30 cellular contexts compared by ENCODE assay signal in genomic region chr1:97986041-97987005, GRCh38.
A peak's percentile ranks its signal among the peaks of the same experiment; 100 is the strongest.
DNase-seq lines count a peak whose midpoint lies in the region; ATAC-seq, FAIRE-seq and TF ChIP-seq lines count a peak whose summit lies in the region.
"Had no signal": no experiment of that assay in that cellular context is flagged by ENCODE, and none has a peak within 500 bp of the region (broad histone marks: within the 10 kb centered on the region; RNA-seq: fewer than 3 reads in every experiment).

No MANE protein-coding gene starts in this region.

- FAIRE-seq in H54 (lab: Jason Lieb, UNC), result peak; percentile 30
- FAIRE-seq: colon, GM12892, small intestine had no signal

- no peaks in the 10 kb centered on the region for H3K4me1 ChIP-seq in CD4-positive, CD25-positive, alpha-beta regulatory T cell (ENCODE audit: control insufficient read depth, insufficient read depth, low read length, poor library complexity, severe bottlenecking)
- H3K4me1 ChIP-seq: Caco-2, esophagus muscularis mucosa, gastrocnemius medialis, upper lobe of right lung had no signal

- TF ChIP-seq CTCF in fibroblast of pulmonary artery (IDR thresholded peaks at IDR 0.05; ENCODE audit: low read length, missing control alignments), result no peak

- no peak overlapping the region for H3K27ac ChIP-seq in CD4-positive, CD25-positive, alpha-beta regulatory T cell (ENCODE audit: insufficient read depth, low read length, poor library complexity, severe bottlenecking)
- H3K27ac ChIP-seq: esophagus muscularis mucosa, gastrocnemius medialis, PC-9, upper lobe of right lung had no signal

- no peaks in the 10 kb centered on the region for H3K9me3 ChIP-seq in CD4-positive, CD25-positive, alpha-beta regulatory T cell (ENCODE audit: control insufficient read depth in 2 of 2, low read length in 2 of 2)
- H3K9me3 ChIP-seq: Caco-2, esophagus muscularis mucosa, gastrocnemius medialis, upper lobe of right lung had no signal

- ATAC-seq in CD4-positive, CD25-positive, alpha-beta regulatory T cell (ENCODE audit: low read depth in 2 of 2), result no peak
- ATAC-seq in activated T-helper 17 cell treated with anti-CD3 and anti-CD28 coated beads, Interleukin-2, amount 50 U/mL, for 72 hours (replicated peaks), result peak; percentile 68
- no peak for ATAC-seq in HG02678 (IDR thresholded peaks at IDR 0.05; ENCODE audit: unreplicated experiment)
- no peak for ATAC-seq in GM21423 (IDR thresholded peaks at IDR 0.05; ENCODE audit: unreplicated experiment)
- ATAC-seq: effector memory CD8-positive, alpha-beta T cell; gastrocnemius medialis; left ventricle myocardium superior; upper lobe of right lung had no signal

- H3K4me3 ChIP-seq in CD4-positive, CD25-positive, alpha-beta regulatory T cell (ENCODE audit: low read depth, low read length), result peak overlapping the region; percentile 24
- no peak overlapping the region for H3K4me3 ChIP-seq in fibroblast of pulmonary artery (replicated peaks; ENCODE audit: low read depth, low read length)
- H3K4me3 ChIP-seq: esophagus muscularis mucosa, gastrocnemius medialis, PC-9, upper lobe of right lung had no signal

- H3K9me3 Mint-ChIP-seq in CD4-positive, CD25-positive, alpha-beta regulatory T cell, result peaks cover 0 to 4% (median 0%) of the 10 kb centered on the region in 7 donors
- no peaks in the 10 kb centered on the region for H3K9me3 Mint-ChIP-seq in activated T-helper 17 cell treated with anti-CD3 and anti-CD28 coated beads, Interleukin-2, amount 50 U/mL, for 72 hours
- H3K9me3 Mint-ChIP-seq: activated naive CD8-positive, alpha-beta T cell treated with anti-CD3 and anti-CD28 coated beads, Interleukin-2, amount 10 ng/mL, durations not matched to agents 7 days and 5 days; effector memory CD8-positive, alpha-beta T cell; immature natural killer cell had no signal

- DNase-seq in CD4-positive, CD25-positive, alpha-beta regulatory T cell, result no peak
- DNase-seq in H54 (ENCODE audit: insufficient read length, low spot score) (no peak), fibroblast of pulmonary artery (ENCODE audit: low read depth) (peak; percentile 17), NCI-H2029 treated with DMSO at 0.1 percent for 48 hours (lab: John Stamatoyannopoulos, UW) (no peak)
- DNase-seq in activated naive CD4-positive, alpha-beta T cell treated with anti-CD3 and anti-CD28 coated beads, Interleukin-2, amount 50 U/mL, for 16 hours, result no peak
- DNase-seq: activated CD4-positive, alpha-beta T cell treated with anti-CD3 and anti-CD28 coated beads for 1 hour; activated effector memory CD4-positive, alpha-beta T cell treated with Interleukin-2 at 50 U/mL for 16 hours; activated naive CD8-positive, alpha-beta T cell treated with anti-CD3 and anti-CD28 coated beads, Interleukin-2, amount 10 ng/mL, durations not matched to agents 7 days and 5 days; Caco-2; DMS79 treated with DMSO at 0.1 percent for 48 hours; effector memory CD8-positive, alpha-beta T cell; gastrocnemius medialis; hippocampal formation; immature natural killer cell; left ventricle myocardium superior; naive B cell; NCI-H2107; NCI-H446 treated with DMSO at 0.1 percent for 48 hours; occipital lobe; PC-9; SIG-M5; small intestine; stimulated activated CD4-positive, alpha-beta T cell treated with anti-CD3 and anti-CD28 coated beads, Interleukin-1b, Interleukin-23, amount 100 ng/mL, for 48 hours; upper lobe of right lung had no signal

- H3K27ac Mint-ChIP-seq in CD4-positive, CD25-positive, alpha-beta regulatory T cell, result no peak overlapping the region
- no peak overlapping the region for H3K27ac Mint-ChIP-seq in activated T-helper 17 cell treated with anti-CD3 and anti-CD28 coated beads, Interleukin-2, amount 50 U/mL, for 72 hours
- H3K27ac Mint-ChIP-seq: activated naive CD8-positive, alpha-beta T cell treated with anti-CD3 and anti-CD28 coated beads, Interleukin-2, amount 10 ng/mL, durations not matched to agents 7 days and 5 days; effector memory CD8-positive, alpha-beta T cell; immature natural killer cell had no signal

- no peaks in the 10 kb centered on the region for H3K36me3 Mint-ChIP-seq in CD4-positive, CD25-positive, alpha-beta regulatory T cell
- no peaks in the 10 kb centered on the region for H3K36me3 Mint-ChIP-seq in activated T-helper 17 cell treated with anti-CD3 and anti-CD28 coated beads, Interleukin-2, amount 50 U/mL, for 72 hours (ENCODE audit: low read depth)
- H3K36me3 Mint-ChIP-seq: activated naive CD8-positive, alpha-beta T cell treated with anti-CD3 and anti-CD28 coated beads, Interleukin-2, amount 10 ng/mL, durations not matched to agents 7 days and 5 days; immature natural killer cell; naive B cell had no signal

- peaks cover under 1% of the 10 kb centered on the region for H3K27me3 ChIP-seq in CD4-positive, CD25-positive, alpha-beta regulatory T cell (ENCODE audit: control insufficient read depth, insufficient read depth, low read length)
- H3K27me3 ChIP-seq: esophagus muscularis mucosa, gastrocnemius medialis, upper lobe of right lung had no signal

- no peaks in the 10 kb centered on the region for H3K4me1 Mint-ChIP-seq in CD4-positive, CD25-positive, alpha-beta regulatory T cell
- H3K4me1 Mint-ChIP-seq in activated T-helper 17 cell treated with anti-CD3 and anti-CD28 coated beads, Interleukin-2, amount 50 U/mL, for 72 hours, result no peaks in the 10 kb centered on the region
- H3K4me1 Mint-ChIP-seq: immature natural killer cell, naive B cell had no signal

- H3K36me3 ChIP-seq in CD4-positive, CD25-positive, alpha-beta regulatory T cell (ENCODE audit: control insufficient read depth, insufficient read depth, low read length), result no peaks in the 10 kb centered on the region
- H3K36me3 ChIP-seq: esophagus muscularis mucosa, gastrocnemius medialis, upper lobe of right lung had no signal

- H3K27me3 Mint-ChIP-seq in CD4-positive, CD25-positive, alpha-beta regulatory T cell, result peaks cover 23% of the 10 kb centered on the region
- H3K27me3 Mint-ChIP-seq in activated T-helper 17 cell treated with anti-CD3 and anti-CD28 coated beads, Interleukin-2, amount 50 U/mL, for 72 hours, result no peaks in the 10 kb centered on the region

- TF ChIP-seq POLR2A in H54 (IDR thresholded peaks at IDR 0.05; ENCODE audit: low read depth, low read length), result no peak

- no peak overlapping the region for H3K4me3 Mint-ChIP-seq in CD4-positive, CD25-positive, alpha-beta regulatory T cell
- peak overlapping the region; percentile 35 for H3K4me3 Mint-ChIP-seq in activated T-helper 17 cell treated with anti-CD3 and anti-CD28 coated beads, Interleukin-2, amount 50 U/mL, for 72 hours
- H3K4me3 Mint-ChIP-seq: activated naive CD8-positive, alpha-beta T cell treated with anti-CD3 and anti-CD28 coated beads, Interleukin-2, amount 10 ng/mL, durations not matched to agents 7 days and 5 days; effector memory CD8-positive, alpha-beta T cell; immature natural killer cell; naive B cell had no signal
